8 cellular contexts compared by ENCODE assay signal in the genomic region with DNA sequence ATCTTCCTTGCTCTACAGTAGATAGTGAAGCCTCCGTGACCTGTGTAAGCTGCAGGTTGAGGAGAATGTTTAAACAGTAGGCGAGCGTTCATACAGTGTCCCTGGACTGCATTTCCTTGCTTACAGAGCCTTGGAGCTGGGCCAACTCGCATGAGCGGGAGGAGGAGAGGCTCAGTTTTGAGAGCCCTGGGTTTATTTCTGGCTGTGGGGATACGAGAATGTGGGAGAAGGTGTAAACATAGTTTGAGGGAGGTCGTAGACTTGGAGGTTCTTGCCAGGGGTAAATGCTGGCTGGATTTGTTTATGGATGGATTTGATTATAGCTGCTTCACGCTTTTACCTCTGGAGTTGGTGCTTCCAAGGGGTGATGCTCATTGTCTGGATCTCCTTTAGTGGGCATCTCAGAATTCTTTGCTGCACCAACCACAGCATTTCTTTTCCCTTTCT.
DNase-seq lines count a peak whose midpoint lies in the region; ATAC-seq, FAIRE-seq and TF ChIP-seq lines count a peak whose summit lies in the region.
"Had no signal": no experiment of that assay in that cellular context is flagged by ENCODE, and none has a peak within 500 bp of the region (broad histone marks: within the 10 kb centered on the region; RNA-seq: fewer than 3 reads in every experiment).

No MANE protein-coding gene starts in this region.

- peak overlapping the region in 1 of 2 donors; percentile 47 for H3K4me3 ChIP-seq in stomach smooth muscle (ENCODE audit: low read length in 2 of 2)

- H3K4me3 Mint-ChIP-seq in activated naive CD8-positive, alpha-beta T cell treated with anti-CD3 and anti-CD28 coated beads, Interleukin-2, amount 50 U/mL, for 24 hours = no peak overlapping the region

- no peaks in the 10 kb centered on the region for H3K27me3 Mint-ChIP-seq in activated naive CD8-positive, alpha-beta T cell treated with anti-CD3 and anti-CD28 coated beads, Interleukin-2, amount 50 U/mL, for 24 hours

- no peaks in the 10 kb centered on the region for H3K27me3 ChIP-seq in stomach smooth muscle (ENCODE audit: control insufficient read depth in 1 of 2, insufficient read depth in 2 of 2, low read length in 2 of 2)

- H3K4me1 Mint-ChIP-seq in activated naive CD8-positive, alpha-beta T cell treated with anti-CD3 and anti-CD28 coated beads, Interleukin-2, amount 50 U/mL, for 24 hours = peaks cover 39% of the 10 kb centered on the region

- TF ChIP-seq RAD21 in Ishikawa (IDR thresholded peaks at IDR 0.05; ENCODE audit: low read depth) = no peak

- no peak overlapping the region for H3K27ac Mint-ChIP-seq in activated naive CD8-positive, alpha-beta T cell treated with anti-CD3 and anti-CD28 coated beads, Interleukin-2, amount 50 U/mL, for 24 hours

- peak in 31 of 58 donors; percentile 7 to 65 (median 19) for DNase-seq in anterior cingulate cortex (lab: John Stamatoyannopoulos, UW)
- DNase-seq in activated naive CD8-positive, alpha-beta T cell treated with anti-CD3 and anti-CD28 coated beads, Interleukin-2, amount 50 U/mL, for 24 hours = no peak
- no peak for DNase-seq in SW480 (ENCODE audit: low spot score)
- DNase-seq in activated CD8-positive, alpha-beta memory T cell treated with anti-CD3 and anti-CD28 coated beads, Interleukin-2, amount 50 U/mL, for 48 hours = no peak

- TF ChIP-seq EP300 in Ishikawa (IDR thresholded peaks at IDR 0.05; ENCODE audit: borderline replicate concordance) = no peak

- no peak overlapping the region for H3K9ac ChIP-seq in stomach smooth muscle (ENCODE audit: low read length in 2 of 2)
- H3K9ac ChIP-seq: KMS-11 had no signal

- peak overlapping the region; percentile 25 for H3K27ac ChIP-seq in stomach smooth muscle (ENCODE audit: low read length)
- H3K27ac ChIP-seq: KMS-11 had no signal

- peak; percentile 76 for FAIRE-seq in islet of Langerhans (lab: Jason Lieb, UNC)

- no peak for ATAC-seq in activated naive CD8-positive, alpha-beta T cell treated with anti-CD3 and anti-CD28 coated beads, Interleukin-2, amount 50 U/mL, for 24 hours

- peaks cover 15% of the 10 kb centered on the region for H3K36me3 Mint-ChIP-seq in activated naive CD8-positive, alpha-beta T cell treated with anti-CD3 and anti-CD28 coated beads, Interleukin-2, amount 50 U/mL, for 24 hours (ENCODE audit: low read depth)

- H3K9me3 Mint-ChIP-seq in activated naive CD8-positive, alpha-beta T cell treated with anti-CD3 and anti-CD28 coated beads, Interleukin-2, amount 50 U/mL, for 24 hours = no peaks in the 10 kb centered on the region

- H3K9me3 ChIP-seq in stomach smooth muscle (ENCODE audit: control insufficient read depth in 2 of 2, low read length in 2 of 2) = no peaks in the 10 kb centered on the region

- peaks cover 0 to 8% of the 10 kb centered on the region in 2 donors for H3K36me3 ChIP-seq in stomach smooth muscle (ENCODE audit: control insufficient read depth in 2 of 2, insufficient read depth in 2 of 2, low read length in 2 of 2)

- H3K4me1 ChIP-seq in stomach smooth muscle (ENCODE audit: control insufficient read depth, insufficient read depth, low read length) = peaks cover 29% of the 10 kb centered on the region

TF ChIP-seq in Ishikawa, 13 proteins besides CTCF, POLR2A, EP300 and RAD21:
- TF ChIP-seq YY1 (IDR thresholded peaks at IDR 0.05; ENCODE audit: low read depth) = no peak
- peak; percentile 66 for TF ChIP-seq NFIC (IDR thresholded peaks at IDR 0.05)

Comparison
In these comparisons a context has a peak if more than half of its experiments do, and no peak if none do; other contexts are left out.
1. DNase-seq: peak in anterior cingulate cortex (31 of 58); none in activated naive CD8-positive, alpha-beta T cell treated with anti-CD3 and anti-CD28 coated beads, Interleukin-2, amount 50 U/mL, for 24 hours (single experiment), SW480 (single experiment) and activated CD8-positive, alpha-beta memory T cell treated with anti-CD3 and anti-CD28 coated beads, Interleukin-2, amount 50 U/mL, for 48 hours (single experiment).